Comparison of ENCODE assay signal across 8 cellular contexts in genomic region chr20:52312131-52312729, GRCh38.
DNase-seq lines count a peak whose midpoint lies in the region; ATAC-seq, FAIRE-seq and TF ChIP-seq lines count a peak whose summit lies in the region.

No MANE protein-coding gene starts in this region.

- DNase-seq in A549 (ENCODE audit: low read depth in 1 of 2, low spot score in 1 of 2) (peak; percentile 55 to 69), NCI-H1105 treated with DMSO at 0.1 percent for 48 hours (lab: John Stamatoyannopoulos, UW) (peak; percentile 78), SKM-1 (lab: John Stamatoyannopoulos, UW; ENCODE audit: unreplicated experiment) (peak; percentile 66), inferior parietal cortex (ENCODE audit: extremely low spot score) (peak; percentile 82)
- peak; percentile 47 for DNase-seq in stimulated activated CD4-positive, alpha-beta T cell treated with anti-CD3 and anti-CD28 coated beads, Interleukin-2, amount 100 ng/mL, for 4 hours (ENCODE audit: low read depth)

- peaks cover 5% of the 10 kb centered on the region; the same call in 1 of the 3 replicates for H3K4me1 ChIP-seq in A549

- POLR2A ChIA-PET in A549 (lab: Yijun Ruan, JAX): no interaction called here

- TF ChIP-seq RAD21 in A549 (conservative IDR thresholded peaks at IDR 0.05 in 1 of 2, IDR thresholded peaks at IDR 0.05 in 1 of 2): peak; percentile 63

- peaks cover 40% of the 10 kb centered on the region for H3K4me1 Mint-ChIP-seq in brain

- H3K36me3 Mint-ChIP-seq in brain: no peaks in the 10 kb centered on the region

- 0 out of 3 replicates have a peak, but pooled peaks cover 2% of the 10 kb centered on the region for H3K9me3 ChIP-seq in A549

- H3K4me3 Mint-ChIP-seq in brain: peak overlapping the region in 1 of 5 experiments; percentile 14

- H3K4me3 ChIP-seq in A549 (no peak overlapping the region), GM12875 (ENCODE audit: low read depth, low read length) (no peak overlapping the region)

- 36% methylated on average over 2 of the region's 2 CpGs for WGBS in A549 (ENCODE audit: missing lambda C conversion rate)

- no peak overlapping the region for H3K4me2 ChIP-seq in A549

- no peak for TF ChIP-seq EP300 in A549 (IDR thresholded peaks at IDR 0.05)

- CTCF ChIA-PET in A549 (lab: Yijun Ruan, JAX): interaction anchor here (0.6 to 4.4 kb wide), 35 partner anchors 11 to 1747 kb away, joined by 3 to 34 read pairs (median 4); partner anchors contain the start of gene ZFP64

- TF ChIP-seq CTCF in A549 (IDR thresholded peaks at IDR 0.05) (peak; percentile 71), GM12875 (IDR thresholded peaks at IDR 0.05; ENCODE audit: borderline replicate concordance, insufficient read depth, low read depth, low read length) (peak; percentile 62; the same call in 1 of the 2 replicates), brain (conservative IDR thresholded peaks at IDR 0.05) (peak; percentile 73 to 82)

- H3K27ac ChIP-seq in A549: no peak overlapping the region

- H3K27ac Mint-ChIP-seq in brain: peak overlapping the region in 1 of 5 experiments; percentile 69

- H3K9me3 Mint-ChIP-seq in brain: peaks cover 0 to 4% (median 0%) of the 10 kb centered on the region in 5 experiments

- no peaks in the 10 kb centered on the region for H3K27me3 Mint-ChIP-seq in brain

- FAIRE-seq in A549 (lab: Jason Lieb, UNC): no peak

- peak; percentile 66 to 81; a peak in 4 of 6 replicates for ATAC-seq in A549
- no peak for ATAC-seq in GM21528 (IDR thresholded peaks at IDR 0.05; ENCODE audit: low FRiP score, unreplicated experiment)

- no peak for TF ChIP-seq POLR2A in A549 (IDR thresholded peaks at IDR 0.05; ENCODE audit: low read length)

TF ChIP-seq in A549, 52 proteins besides CTCF, POLR2A, EP300 and RAD21:
- TF ChIP-seq, protein P1, sequence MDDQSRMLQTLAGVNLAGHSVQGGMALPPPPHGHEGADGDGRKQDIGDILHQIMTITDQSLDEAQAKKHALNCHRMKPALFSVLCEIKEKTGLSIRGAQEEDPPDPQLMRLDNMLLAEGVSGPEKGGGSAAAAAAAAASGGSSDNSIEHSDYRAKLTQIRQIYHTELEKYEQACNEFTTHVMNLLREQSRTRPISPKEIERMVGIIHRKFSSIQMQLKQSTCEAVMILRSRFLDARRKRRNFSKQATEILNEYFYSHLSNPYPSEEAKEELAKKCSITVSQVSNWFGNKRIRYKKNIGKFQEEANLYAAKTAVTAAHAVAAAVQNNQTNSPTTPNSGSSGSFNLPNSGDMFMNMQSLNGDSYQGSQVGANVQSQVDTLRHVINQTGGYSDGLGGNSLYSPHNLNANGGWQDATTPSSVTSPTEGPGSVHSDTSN (IDR thresholded peaks at IDR 0.05): no peak
- TF ChIP-seq RARB (CRISPR knock-in tag; IDR thresholded peaks at IDR 0.05) (no peak), KDM1A (IDR thresholded peaks at IDR 0.05; ENCODE audit: low read depth) (no peak), SMC3 (IDR thresholded peaks at IDR 0.05) (peak; percentile 41; the same call in 1 of the 3 replicates)
TF ChIP-seq in A549: peak in this region for 1.
